ENCODE assay signal across 1 cellular context in the genomic region with DNA sequence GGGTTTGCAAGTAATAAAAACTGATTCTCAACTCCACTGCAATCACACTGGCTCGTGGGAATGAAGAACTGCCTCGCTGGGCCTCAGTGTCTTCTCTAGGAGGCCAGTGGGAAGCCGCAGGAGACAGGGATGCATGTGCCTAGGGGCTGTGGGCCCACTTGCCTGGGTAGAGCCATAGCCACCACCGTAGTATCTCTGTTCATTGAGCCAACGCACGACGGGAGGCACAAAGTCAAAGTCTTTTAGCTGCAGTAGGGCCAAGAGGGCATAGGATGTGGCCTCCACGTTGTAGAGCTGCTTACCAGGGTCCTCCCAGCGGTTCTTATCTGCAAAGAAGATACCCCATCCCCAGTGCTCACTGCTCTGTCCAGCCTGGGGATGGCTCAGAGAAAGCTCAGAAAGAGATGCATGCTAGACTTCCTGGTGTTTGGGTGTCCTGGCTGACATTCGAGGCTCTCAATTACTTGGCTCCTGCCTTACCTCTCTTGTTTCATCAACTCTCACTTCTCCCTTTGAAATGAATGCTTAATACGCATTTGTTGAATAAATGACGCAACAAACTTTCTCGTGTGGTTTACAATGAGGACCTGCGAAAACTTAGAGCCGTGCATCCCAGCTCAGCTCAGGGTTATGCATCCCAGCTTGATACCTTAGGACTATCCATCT.
TF ChIP-seq lines count a peak whose summit lies in the region.

No MANE protein-coding gene starts in this region.

TF ChIP-seq in HepG2, 621 proteins besides CTCF, POLR2A, EP300 and RAD21 (continued from another document):
- TF ChIP-seq, protein P1, sequence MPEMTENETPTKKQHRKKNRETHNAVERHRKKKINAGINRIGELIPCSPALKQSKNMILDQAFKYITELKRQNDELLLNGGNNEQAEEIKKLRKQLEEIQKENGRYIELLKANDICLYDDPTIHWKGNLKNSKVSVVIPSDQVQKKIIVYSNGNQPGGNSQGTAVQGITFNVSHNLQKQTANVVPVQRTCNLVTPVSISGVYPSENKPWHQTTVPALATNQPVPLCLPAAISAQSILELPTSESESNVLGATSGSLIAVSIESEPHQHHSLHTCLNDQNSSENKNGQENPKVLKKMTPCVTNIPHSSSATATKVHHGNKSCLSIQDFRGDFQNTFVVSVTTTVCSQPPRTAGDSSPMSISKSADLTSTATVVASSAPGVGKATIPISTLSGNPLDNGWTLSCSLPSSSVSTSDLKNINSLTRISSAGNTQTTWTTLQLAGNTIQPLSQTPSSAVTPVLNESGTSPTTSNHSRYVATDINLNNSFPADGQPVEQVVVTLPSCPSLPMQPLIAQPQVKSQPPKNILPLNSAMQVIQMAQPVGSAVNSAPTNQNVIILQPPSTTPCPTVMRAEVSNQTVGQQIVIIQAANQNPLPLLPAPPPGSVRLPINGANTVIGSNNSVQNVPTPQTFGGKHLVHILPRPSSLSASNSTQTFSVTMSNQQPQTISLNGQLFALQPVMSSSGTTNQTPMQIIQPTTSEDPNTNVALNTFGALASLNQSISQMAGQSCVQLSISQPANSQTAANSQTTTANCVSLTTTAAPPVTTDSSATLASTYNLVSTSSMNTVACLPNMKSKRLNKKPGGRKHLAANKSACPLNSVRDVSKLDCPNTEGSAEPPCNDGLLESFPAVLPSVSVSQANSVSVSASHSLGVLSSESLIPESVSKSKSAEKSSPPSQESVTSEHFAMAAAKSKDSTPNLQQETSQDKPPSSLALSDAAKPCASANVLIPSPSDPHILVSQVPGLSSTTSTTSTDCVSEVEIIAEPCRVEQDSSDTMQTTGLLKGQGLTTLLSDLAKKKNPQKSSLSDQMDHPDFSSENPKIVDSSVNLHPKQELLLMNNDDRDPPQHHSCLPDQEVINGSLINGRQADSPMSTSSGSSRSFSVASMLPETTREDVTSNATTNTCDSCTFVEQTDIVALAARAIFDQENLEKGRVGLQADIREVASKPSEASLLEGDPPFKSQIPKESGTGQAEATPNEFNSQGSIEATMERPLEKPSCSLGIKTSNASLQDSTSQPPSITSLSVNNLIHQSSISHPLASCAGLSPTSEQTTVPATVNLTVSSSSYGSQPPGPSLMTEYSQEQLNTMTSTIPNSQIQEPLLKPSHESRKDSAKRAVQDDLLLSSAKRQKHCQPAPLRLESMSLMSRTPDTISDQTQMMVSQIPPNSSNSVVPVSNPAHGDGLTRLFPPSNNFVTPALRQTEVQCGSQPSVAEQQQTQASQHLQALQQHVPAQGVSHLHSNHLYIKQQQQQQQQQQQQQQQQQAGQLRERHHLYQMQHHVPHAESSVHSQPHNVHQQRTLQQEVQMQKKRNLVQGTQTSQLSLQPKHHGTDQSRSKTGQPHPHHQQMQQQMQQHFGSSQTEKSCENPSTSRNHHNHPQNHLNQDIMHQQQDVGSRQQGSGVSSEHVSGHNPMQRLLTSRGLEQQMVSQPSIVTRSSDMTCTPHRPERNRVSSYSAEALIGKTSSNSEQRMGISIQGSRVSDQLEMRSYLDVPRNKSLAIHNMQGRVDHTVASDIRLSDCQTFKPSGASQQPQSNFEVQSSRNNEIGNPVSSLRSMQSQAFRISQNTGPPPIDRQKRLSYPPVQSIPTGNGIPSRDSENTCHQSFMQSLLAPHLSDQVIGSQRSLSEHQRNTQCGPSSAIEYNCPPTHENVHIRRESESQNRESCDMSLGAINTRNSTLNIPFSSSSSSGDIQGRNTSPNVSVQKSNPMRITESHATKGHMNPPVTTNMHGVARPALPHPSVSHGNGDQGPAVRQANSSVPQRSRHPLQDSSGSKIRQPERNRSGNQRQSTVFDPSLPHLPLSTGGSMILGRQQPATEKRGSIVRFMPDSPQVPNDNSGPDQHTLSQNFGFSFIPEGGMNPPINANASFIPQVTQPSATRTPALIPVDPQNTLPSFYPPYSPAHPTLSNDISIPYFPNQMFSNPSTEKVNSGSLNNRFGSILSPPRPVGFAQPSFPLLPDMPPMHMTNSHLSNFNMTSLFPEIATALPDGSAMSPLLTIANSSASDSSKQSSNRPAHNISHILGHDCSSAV (CRISPR knock-in tag; IDR thresholded peaks at IDR 0.05; ENCODE audit: borderline replicate concordance), result no peak
- TF ChIP-seq ZNF460 (CRISPR knock-in tag; IDR thresholded peaks at IDR 0.05; ENCODE audit: borderline replicate concordance), result no peak
- TF ChIP-seq ZNF235 (CRISPR knock-in tag; IDR thresholded peaks at IDR 0.05; ENCODE audit: borderline replicate concordance), result no peak
- TF ChIP-seq ZSCAN22 (CRISPR knock-in tag; IDR thresholded peaks at IDR 0.05), result no peak
- 0 out of 2 replicates have a peak, but pooled peaks have one; percentile 12 for TF ChIP-seq CEBPB (IDR thresholded peaks at IDR 0.05; ENCODE audit: borderline replicate concordance, low read depth, low read length)
- TF ChIP-seq ZSCAN29 (CRISPR knock-in tag; conservative IDR thresholded peaks at IDR 0.05), result no peak
- TF ChIP-seq, protein P2, sequence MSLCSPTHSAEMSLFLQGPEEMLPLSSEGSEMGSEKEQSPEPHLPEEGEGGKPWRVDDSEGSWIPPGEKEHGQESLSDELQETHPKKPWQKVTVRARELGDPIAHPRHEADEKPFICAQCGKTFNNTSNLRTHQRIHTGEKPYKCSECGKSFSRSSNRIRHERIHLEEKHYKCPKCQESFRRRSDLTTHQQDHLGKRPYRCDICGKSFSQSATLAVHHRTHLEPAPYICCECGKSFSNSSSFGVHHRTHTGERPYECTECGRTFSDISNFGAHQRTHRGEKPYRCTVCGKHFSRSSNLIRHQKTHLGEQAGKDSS (CRISPR knock-in tag; IDR thresholded peaks at IDR 0.05; ENCODE audit: borderline replicate concordance, low read depth), result no peak
TF ChIP-seq in HepG2: peak in this region for 4.
